35 cellular contexts compared by ENCODE assay signal in the genomic region with DNA sequence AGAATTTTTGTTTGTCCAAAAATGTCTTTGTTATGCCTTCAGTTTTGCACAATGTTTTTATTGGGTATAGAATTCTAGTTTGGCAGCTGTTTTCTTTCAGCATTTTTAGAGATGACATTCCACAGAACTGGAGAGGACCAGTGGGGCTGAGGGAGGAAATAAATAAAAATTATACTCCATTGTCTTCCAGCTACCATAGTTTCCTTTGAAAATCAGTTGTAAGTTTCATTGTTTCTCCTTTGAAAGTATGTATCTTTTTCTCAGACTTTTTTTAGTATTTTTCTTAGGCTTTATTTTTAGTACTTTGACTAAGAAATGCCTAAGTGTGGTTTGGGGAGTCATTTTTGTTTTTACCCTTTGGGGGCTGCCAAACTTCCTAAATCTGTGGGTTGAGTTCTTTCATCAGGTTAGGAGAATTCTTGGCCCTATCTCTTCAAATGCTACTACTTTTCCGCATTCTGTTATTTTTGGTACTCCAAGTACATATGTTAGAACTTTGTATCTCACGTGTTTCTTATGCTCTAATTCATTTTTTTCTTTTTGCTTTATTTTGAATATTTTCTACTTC. TPM values are rescaled to one million over a fixed set of nuclear protein-coding genes. Genes with fewer than 3 reads are reported as not detected.
"Had no signal": no experiment of that assay in that cellular context is flagged by ENCODE, and none has a peak within 500 bp of the region (broad histone marks: within the 10 kb centered on the region; RNA-seq: fewer than 3 reads in every experiment).

No MANE protein-coding gene starts in this region.

- H3K4me1 Mint-ChIP-seq: activated CD4-positive, alpha-beta T cell treated with anti-CD3 and anti-CD28 coated beads, Interleukin-2, amount 10 ng/mL, durations not matched to agents 24 days and 14 days; activated T-helper 17 cell treated with anti-CD3 and anti-CD28 coated beads, Interleukin-2, amount 50 U/mL, for 72 hours; nephron progenitor cell; stimulated activated effector memory CD8-positive, alpha-beta T cell treated with anti-CD3 and anti-CD28 coated beads, Interleukin-12 subunit alpha, Interleukin-12 subunit beta, amount 100 ng/mL, for 72 hours had no signal

- FAIRE-seq: astrocyte, endothelial cell of umbilical vein, keratinocyte, small intestine had no signal

- H3K27me3 ChIP-seq: brain microvascular endothelial cell, dorsolateral prefrontal cortex, neutrophil, upper lobe of left lung had no signal

- DNase-seq: activated CD4-positive, alpha-beta memory T cell treated with anti-CD3 and anti-CD28 coated beads for 36 hours; activated CD4-positive, alpha-beta T cell treated with anti-CD3 and anti-CD28 coated beads, Interleukin-2, amount 10 ng/mL, durations not matched to agents 24 days and 14 days; activated CD4-positive, CD25-positive, alpha-beta regulatory T cell treated with anti-CD3 and anti-CD28 coated beads, Interleukin-2, amount 50 U/mL, for 72 hours; activated CD8-positive, alpha-beta memory T cell treated with anti-CD3 and anti-CD28 coated beads, Interleukin-2, amount 50 U/mL, for 4 hours; activated gamma-delta T cell treated with Interleukin-2 at 50 U/mL for 16 hours; activated naive CD4-positive, alpha-beta T cell treated with anti-CD3 and anti-CD28 coated beads, Interleukin-2, amount 50 U/mL, for 16 hours; activated T-cell treated with anti-CD3 and anti-CD28 coated beads, Interleukin-2, amount 50 U/mL, for 1 hour; amniotic stem cell; brain microvascular endothelial cell; dorsolateral prefrontal cortex; effector memory CD8-positive, alpha-beta T cell; foreskin fibroblast; head of caudate nucleus; hippocampal formation; left cardiac atrium; mammary epithelial cell; naive B cell; nephron progenitor cell; small intestine; stimulated activated CD4-positive, alpha-beta T cell treated with anti-CD3 and anti-CD28 coated beads, Interleukin-4, amount 100 ng/mL, for 24 hours; upper lobe of left lung; WERI-Rb-1 had no signal

- H3K4me3 Mint-ChIP-seq: activated CD4-positive, alpha-beta memory T cell treated with anti-CD3 and anti-CD28 coated beads for 36 hours; activated CD4-positive, alpha-beta T cell treated with anti-CD3 and anti-CD28 coated beads, Interleukin-2, amount 10 ng/mL, durations not matched to agents 24 days and 14 days; activated T-helper 17 cell treated with anti-CD3 and anti-CD28 coated beads, Interleukin-2, amount 50 U/mL, for 72 hours; effector memory CD8-positive, alpha-beta T cell; naive B cell; nephron progenitor cell; stimulated activated effector memory CD8-positive, alpha-beta T cell treated with anti-CD3 and anti-CD28 coated beads, Interleukin-12 subunit alpha, Interleukin-12 subunit beta, amount 100 ng/mL, for 72 hours; stimulated activated naive CD8-positive, alpha-beta T cell treated with anti-CD3 and anti-CD28 coated beads, Interleukin-15, Interleukin-2, amounts not matched to agents 100 ng/mL and 50 ng/mL, for 24 hours; T-helper 2 cell treated with Interferon-gamma antibody and Interleukin-4, amounts not matched to agents 5 μg/mL and 100 μg/mL, for 36 hours had no signal

- ATAC-seq: activated T-helper 17 cell treated with anti-CD3 and anti-CD28 coated beads, Interleukin-2, amount 50 U/mL, for 72 hours; effector memory CD8-positive, alpha-beta T cell; left cardiac atrium; sciatic nerve; stimulated activated effector memory CD8-positive, alpha-beta T cell treated with anti-CD3 and anti-CD28 coated beads, Interleukin-12 subunit alpha, Interleukin-12 subunit beta, amount 100 ng/mL, for 72 hours had no signal

- H3K4me1 ChIP-seq: upper lobe of left lung had no signal

- H3K9me3 ChIP-seq: neutrophil had no signal

- H3K4me3 ChIP-seq: coronary artery, dorsolateral prefrontal cortex, thoracic aorta, upper lobe of left lung had no signal

- H3K9me3 Mint-ChIP-seq: activated T-helper 17 cell treated with anti-CD3 and anti-CD28 coated beads, Interleukin-2, amount 50 U/mL, for 72 hours; effector memory CD8-positive, alpha-beta T cell; stimulated activated effector memory CD8-positive, alpha-beta T cell treated with anti-CD3 and anti-CD28 coated beads, Interleukin-12 subunit alpha, Interleukin-12 subunit beta, amount 100 ng/mL, for 72 hours had no signal

- H3K27ac Mint-ChIP-seq: activated CD4-positive, alpha-beta memory T cell treated with anti-CD3 and anti-CD28 coated beads for 36 hours; activated CD4-positive, alpha-beta T cell treated with anti-CD3 and anti-CD28 coated beads, Interleukin-2, amount 10 ng/mL, durations not matched to agents 24 days and 14 days; activated T-helper 17 cell treated with anti-CD3 and anti-CD28 coated beads, Interleukin-2, amount 50 U/mL, for 72 hours; effector memory CD8-positive, alpha-beta T cell; naive B cell; nephron progenitor cell; stimulated activated effector memory CD8-positive, alpha-beta T cell treated with anti-CD3 and anti-CD28 coated beads, Interleukin-12 subunit alpha, Interleukin-12 subunit beta, amount 100 ng/mL, for 72 hours; stimulated activated naive CD8-positive, alpha-beta T cell treated with anti-CD3 and anti-CD28 coated beads, Interleukin-15, Interleukin-2, amounts not matched to agents 100 ng/mL and 50 ng/mL, for 24 hours; T-helper 2 cell treated with Interferon-gamma antibody and Interleukin-4, amounts not matched to agents 5 μg/mL and 100 μg/mL, for 36 hours had no signal

- H3K27me3 Mint-ChIP-seq: activated CD4-positive, alpha-beta memory T cell treated with anti-CD3 and anti-CD28 coated beads for 36 hours; activated CD4-positive, alpha-beta T cell treated with anti-CD3 and anti-CD28 coated beads, Interleukin-2, amount 10 ng/mL, durations not matched to agents 24 days and 14 days; activated T-helper 17 cell treated with anti-CD3 and anti-CD28 coated beads, Interleukin-2, amount 50 U/mL, for 72 hours; effector memory CD8-positive, alpha-beta T cell; naive B cell; stimulated activated naive CD8-positive, alpha-beta T cell treated with anti-CD3 and anti-CD28 coated beads, Interleukin-15, Interleukin-2, amounts not matched to agents 100 ng/mL and 50 ng/mL, for 24 hours had no signal

- H3K27ac ChIP-seq: brain microvascular endothelial cell, coronary artery, dorsolateral prefrontal cortex, neutrophil, thoracic aorta, upper lobe of left lung, WERI-Rb-1 had no signal

RNA-seq across cellular contexts. Expression of gene FBLL1, which starts 15.2 kb away (rescaled TPM):
- total RNA-seq: activated CD4-positive, alpha-beta T cell treated with anti-CD3 and anti-CD28 coated beads, Interleukin-2, amount 10 ng/mL, durations not matched to agents 24 days and 14 days; activated CD8-positive, alpha-beta memory T cell treated with anti-CD3 and anti-CD28 coated beads for 36 hours; subcutaneous adipose tissue; thoracic aorta had no signal
- polyA plus RNA-seq: keratinocyte had no signal
